ENCODE assay signal across 24 cellular contexts in the genomic region with DNA sequence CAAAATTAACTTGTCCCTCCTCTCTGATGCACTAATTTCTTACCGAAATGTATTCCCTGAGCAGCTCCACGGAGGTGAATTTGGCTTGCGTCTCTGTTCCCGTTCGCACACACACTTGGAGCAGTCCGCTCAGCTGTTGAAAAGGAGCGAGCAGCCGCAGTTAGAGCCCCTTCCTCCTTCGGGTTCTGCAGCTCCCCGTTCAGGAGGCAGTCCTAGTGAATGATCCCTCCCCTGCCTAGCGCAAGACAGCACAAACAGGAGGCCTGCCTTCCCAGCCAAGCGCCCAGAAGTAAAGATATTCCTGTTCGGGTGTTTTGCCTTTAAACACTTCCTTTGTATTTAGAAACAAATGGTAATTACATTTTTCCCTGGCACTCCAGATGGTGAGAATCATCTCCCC.
"Had no signal": no experiment of that assay in that cellular context is flagged by ENCODE, and none has a peak within 500 bp of the region (broad histone marks: within the 10 kb centered on the region; RNA-seq: fewer than 3 reads in every experiment).

No MANE protein-coding gene starts in this region.

- H3K36me3 ChIP-seq: ascending aorta had no signal

- H3K4me1 ChIP-seq: ascending aorta, body of pancreas had no signal

- DNase-seq: activated CD4-positive, alpha-beta memory T cell treated with anti-CD3 and anti-CD28 coated beads for 36 hours; activated CD4-positive, alpha-beta T cell treated with anti-CD3 and anti-CD28 coated beads, Interleukin-2, amount 10 ng/mL, durations not matched to agents 7 days and 5 days; activated CD4-positive, CD25-positive, alpha-beta regulatory T cell; activated CD8-positive, alpha-beta memory T cell treated with anti-CD3 and anti-CD28 coated beads for 24 hours; activated effector memory CD4-positive, alpha-beta T cell treated with anti-CD3 and anti-CD28 coated beads, Interleukin-2, amount 50 U/mL, for 16 hours; activated naive CD4-positive, alpha-beta T cell treated with Interleukin-2 at 50 U/mL for 16 hours; activated naive CD8-positive, alpha-beta T cell treated with anti-CD3 and anti-CD28 coated beads, Interleukin-2, amount 50 U/mL, for 24 hours; activated T-cell treated with anti-CD3 and anti-CD28 coated beads, Interleukin-2, amount 50 U/mL, for 4 hours; amniotic stem cell; body of pancreas; MV-4-11; NCI-H1105; NCI-H1436; NCI-H1694 treated with DMSO at 0.1 percent for 48 hours; NCI-H2029 treated with DMSO at 0.1 percent for 48 hours; NCI-H226; NCI-H69; PC-9; SHP77 treated with DMSO at 0.1 percent for 48 hours; T-helper 17 cell; T-helper 9 cell had no signal

- H3K4me3 ChIP-seq: ascending aorta, body of pancreas, PC-9 had no signal

- H3K9me3 ChIP-seq: ascending aorta, body of pancreas had no signal

- H3K27ac ChIP-seq: ascending aorta, body of pancreas, KMS-11, PC-9 had no signal

- ATAC-seq: activated naive CD4-positive, alpha-beta T cell treated with anti-CD3 and anti-CD28 coated beads, Interleukin-2, amount 50 U/mL, for 72 hours; activated naive CD8-positive, alpha-beta T cell treated with anti-CD3 and anti-CD28 coated beads, Interleukin-2, amount 50 U/mL, for 24 hours; activated T-cell treated with anti-CD3 and anti-CD28 coated beads, Interleukin-2, amount 50 U/mL, for 4 hours; body of pancreas; T-helper 17 cell had no signal

- H3K27me3 ChIP-seq: ascending aorta, body of pancreas had no signal
